Comparison of ENCODE assay signal across 20 cellular contexts in the genomic region with DNA sequence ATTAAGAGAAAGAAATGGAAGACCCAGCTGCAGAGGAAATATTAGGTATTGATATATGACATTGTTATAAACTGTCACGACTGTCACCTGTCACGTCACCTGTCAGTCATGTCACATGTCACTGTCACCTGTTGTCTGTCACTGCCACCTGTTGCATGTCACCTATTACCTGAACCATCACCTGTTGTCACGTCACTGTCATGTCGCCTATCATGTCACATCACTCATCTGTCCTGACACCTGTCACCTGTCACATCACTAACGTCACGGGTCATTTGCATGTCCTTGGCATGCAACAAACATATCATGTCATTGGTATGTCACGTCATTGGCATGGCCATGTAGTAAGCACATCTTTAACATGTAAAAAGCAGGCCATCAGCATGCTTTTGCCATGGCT. TPM values are rescaled to one million over a fixed set of nuclear protein-coding genes. Genes with fewer than 3 reads are reported as not detected.
A peak's percentile ranks its signal among the peaks of the same experiment; 100 is the strongest.
DNase-seq lines count a peak whose midpoint lies in the region; ATAC-seq and TF ChIP-seq lines count a peak whose summit lies in the region.
"Had no signal": no experiment of that assay in that cellular context is flagged by ENCODE, and none has a peak within 500 bp of the region (broad histone marks: within the 10 kb centered on the region; RNA-seq: fewer than 3 reads in every experiment).

No MANE protein-coding gene starts in this region.

- peak overlapping the region; percentile 30 for H3K27ac Mint-ChIP-seq in type B pancreatic cell

- TF ChIP-seq CTCF in SK-N-SH (IDR thresholded peaks at IDR 0.05) (no peak), PC-9 (conservative IDR thresholded peaks at IDR 0.05) (no peak), hepatocyte (IDR thresholded peaks at IDR 0.05; ENCODE audit: poor library complexity) (no peak), type B pancreatic cell (conservative IDR thresholded peaks at IDR 0.05) (no peak)

- H3K9me2 ChIP-seq in SK-N-SH (no peaks in the 10 kb centered on the region), PC-9 (ENCODE audit: insufficient read depth) (no peaks in the 10 kb centered on the region), hepatocyte (replicated peaks; ENCODE audit: insufficient read depth) (no peaks in the 10 kb centered on the region)

- BruUV-seq in PC-9 (replicated peaks; lab: Mats Ljungman, UMichigan), result no TSS peak

- peaks cover 5% of the 10 kb centered on the region for H3K4me1 Mint-ChIP-seq in type B pancreatic cell (ENCODE audit: unreplicated experiment)

- ATAC-seq in SK-N-SH treated with all-trans-retinoic acid at 6 μM for 48 hours (no peak), HG02759 (IDR thresholded peaks at IDR 0.05; ENCODE audit: unreplicated experiment) (no peak)

- no peak overlapping the region for H2AFZ ChIP-seq in SK-N-SH (ENCODE audit: low read depth)
- no peak overlapping the region for H2AFZ ChIP-seq in PC-9
- H2AFZ ChIP-seq in hepatocyte, result no peak overlapping the region

- peak overlapping the region; percentile 54 for H3K4me2 ChIP-seq in SK-N-SH
- H3K4me2 ChIP-seq in PC-9, result peak overlapping the region; percentile 46; the same call in 1 of the 2 replicates
- no peak overlapping the region for H3K4me2 ChIP-seq in hepatocyte

- no peaks in the 10 kb centered on the region for H3K9me3 ChIP-seq in SK-N-SH
- H3K9me3 ChIP-seq in PC-9 (ENCODE audit: insufficient read depth, low read depth), result peaks cover 20% of the 10 kb centered on the region
- no peaks in the 10 kb centered on the region for H3K9me3 ChIP-seq in hepatocyte (ENCODE audit: low read depth)
- H3K9me3 ChIP-seq: BE2C had no signal

- CTCF ChIA-PET in SK-N-SH (lab: Yijun Ruan, JAX) (no interaction called here), PC-9 (lab: Charles Lee) (no interaction called here)

- H3K9me3 Mint-ChIP-seq in type B pancreatic cell, result peaks cover 9% of the 10 kb centered on the region

- DNase-seq in SK-N-SH, result no peak
- DNase-seq in PC-9, result no peak
- no peak for DNase-seq in hepatocyte (ENCODE audit: low spot score)
- no peak for DNase-seq in type B pancreatic cell (ENCODE audit: extremely low spot score, unreplicated experiment)
- DNase-seq in NCI-H1694 (lab: John Stamatoyannopoulos, UW), result no peak
- no peak for DNase-seq in activated T-cell treated with anti-CD3 and anti-CD28 coated beads, Interleukin-2, amount 50 U/mL, for 48 hours
- DNase-seq: CD4-positive, CD25-positive, alpha-beta regulatory T cell; GOT3; KG1; MG63; NCI-H1417; NCI-H2081; NCI-H2227 treated with DMSO at 0.1 percent for 48 hours; NCI-H526 treated with DMSO at 0.1 percent for 48 hours; Right ventricle myocardium superior; RPMI8226 had no signal

- H3K9ac ChIP-seq in SK-N-SH, result no peak overlapping the region

- no peaks in the 10 kb centered on the region for H3K36me3 ChIP-seq in SK-N-SH (replicated peaks in 1 of 2; ENCODE audit: control insufficient read depth in 1 of 2, insufficient read depth in 2 of 2, low read length in 1 of 2)
- no peaks in the 10 kb centered on the region for H3K36me3 ChIP-seq in PC-9 (ENCODE audit: low read depth)
- H3K36me3 ChIP-seq in hepatocyte (replicated peaks; ENCODE audit: insufficient read depth, low read depth), result no peaks in the 10 kb centered on the region
- H3K36me3 ChIP-seq: BE2C, MG63 had no signal

- H3K27me3 ChIP-seq in SK-N-SH (ENCODE audit: insufficient read depth) (no peaks in the 10 kb centered on the region), PC-9 (ENCODE audit: insufficient read depth, low read depth) (no peaks in the 10 kb centered on the region), hepatocyte (no peaks in the 10 kb centered on the region)
- H3K27me3 ChIP-seq: BE2C, MG63 had no signal

- H3K79me2 ChIP-seq in SK-N-SH (ENCODE audit: insufficient read depth) (no peaks in the 10 kb centered on the region), PC-9 (ENCODE audit: low read depth) (no peaks in the 10 kb centered on the region), hepatocyte (no peaks in the 10 kb centered on the region)

- H3K36me3 Mint-ChIP-seq in type B pancreatic cell, result peaks cover 9% of the 10 kb centered on the region
- H3K36me3 Mint-ChIP-seq: CD4-positive, CD25-positive, alpha-beta regulatory T cell had no signal

- H3K4me1 ChIP-seq in SK-N-SH (ENCODE audit: control insufficient read depth in 1 of 2, insufficient read depth in 2 of 2, low read depth in 1 of 2, low read length in 1 of 2) (peaks cover 0 to 20% of the 10 kb centered on the region in 2 experiments; a peak in 2 of 4 replicates), PC-9 (replicated peaks; ENCODE audit: insufficient read depth) (peaks cover 13% of the 10 kb centered on the region), hepatocyte (ENCODE audit: insufficient read depth) (no peaks in the 10 kb centered on the region)

- H3K27ac ChIP-seq in SK-N-SH (ENCODE audit: low read depth in 2 of 2, low read length in 1 of 2) (peak overlapping the region in 1 of 2 experiments; percentile 41; a peak in 1 of 4 replicates), PC-9 (no peak overlapping the region), hepatocyte (peak overlapping the region; percentile 48)
- H3K27ac ChIP-seq: 22Rv1 had no signal

- H4K20me1 ChIP-seq in SK-N-SH (ENCODE audit: insufficient read depth) (no peaks in the 10 kb centered on the region), PC-9 (ENCODE audit: insufficient read depth) (no peaks in the 10 kb centered on the region), hepatocyte (ENCODE audit: insufficient read depth, poor library complexity, severe bottlenecking) (no peaks in the 10 kb centered on the region)

- POLR2A ChIA-PET in SK-N-SH (lab: Yijun Ruan, JAX) (no interaction called here), PC-9 (lab: Charles Lee; ENCODE audit: unreplicated experiment) (no interaction called here)

- intact Hi-C loops in PC-9 (cut with micrococcal nuclease; ENCODE audit: unreplicated experiment), result no loop called here

- no peak overlapping the region for H3K4me3 Mint-ChIP-seq in type B pancreatic cell
- H3K4me3 Mint-ChIP-seq: CD4-positive, CD25-positive, alpha-beta regulatory T cell had no signal

- H3K4me3 ChIP-seq in SK-N-SH (ENCODE audit: low read depth in 2 of 2, low read length in 1 of 2) (no peak overlapping the region), PC-9 (no peak overlapping the region), hepatocyte (no peak overlapping the region)
- H3K4me3 ChIP-seq: MG63 had no signal

- TF ChIP-seq EP300 in SK-N-SH (IDR thresholded peaks at IDR 0.05; ENCODE audit: borderline replicate concordance in 1 of 2, low read depth in 1 of 2, low read length in 1 of 2), result no peak

- TF ChIP-seq RAD21 in SK-N-SH (IDR thresholded peaks at IDR 0.05; ENCODE audit: low read length), result no peak

- 52% methylated on average over 7 of the region's 7 CpGs for WGBS in SK-N-SH (ENCODE audit: low lambda C conversion rate)
- 93% methylated on average over 7 of the region's 7 CpGs for WGBS in hepatocyte (ENCODE audit: low lambda C conversion rate, missing lambda C conversion rate)

- H3F3A ChIP-seq in SK-N-SH (replicated peaks; ENCODE audit: insufficient read depth), result peaks cover 33% of the 10 kb centered on the region
- H3F3A ChIP-seq in PC-9 (ENCODE audit: insufficient read depth, low read depth), result peaks cover 42% of the 10 kb centered on the region

- peaks cover 8% of the 10 kb centered on the region for H3K27me3 Mint-ChIP-seq in type B pancreatic cell
- H3K27me3 Mint-ChIP-seq: CD4-positive, CD25-positive, alpha-beta regulatory T cell had no signal

TF ChIP-seq in SK-N-SH, 30 proteins besides CTCF, POLR2A, EP300 and RAD21 (continues in another document):
- no peak for TF ChIP-seq SIN3A (IDR thresholded peaks at IDR 0.05; ENCODE audit: borderline replicate concordance, low read depth, low read length)
- TF ChIP-seq, protein P1, sequence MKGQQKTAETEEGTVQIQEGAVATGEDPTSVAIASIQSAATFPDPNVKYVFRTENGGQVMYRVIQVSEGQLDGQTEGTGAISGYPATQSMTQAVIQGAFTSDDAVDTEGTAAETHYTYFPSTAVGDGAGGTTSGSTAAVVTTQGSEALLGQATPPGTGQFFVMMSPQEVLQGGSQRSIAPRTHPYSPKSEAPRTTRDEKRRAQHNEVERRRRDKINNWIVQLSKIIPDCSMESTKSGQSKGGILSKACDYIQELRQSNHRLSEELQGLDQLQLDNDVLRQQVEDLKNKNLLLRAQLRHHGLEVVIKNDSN (IDR thresholded peaks at IDR 0.05; ENCODE audit: borderline replicate concordance, low read depth), result no peak
- TF ChIP-seq, protein P2, sequence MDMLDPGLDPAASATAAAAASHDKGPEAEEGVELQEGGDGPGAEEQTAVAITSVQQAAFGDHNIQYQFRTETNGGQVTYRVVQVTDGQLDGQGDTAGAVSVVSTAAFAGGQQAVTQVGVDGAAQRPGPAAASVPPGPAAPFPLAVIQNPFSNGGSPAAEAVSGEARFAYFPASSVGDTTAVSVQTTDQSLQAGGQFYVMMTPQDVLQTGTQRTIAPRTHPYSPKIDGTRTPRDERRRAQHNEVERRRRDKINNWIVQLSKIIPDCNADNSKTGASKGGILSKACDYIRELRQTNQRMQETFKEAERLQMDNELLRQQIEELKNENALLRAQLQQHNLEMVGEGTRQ (IDR thresholded peaks at IDR 0.05; ENCODE audit: borderline replicate concordance, low read depth, low read length), result no peak

TF ChIP-seq in SK-N-SH treated with all-trans-retinoic acid at 6 μM for 48 hours, 23 proteins besides CTCF, POLR2A, EP300 and RAD21 (continues in another document):
- TF ChIP-seq ISL1 (CRISPR knock-in tag; IDR thresholded peaks at IDR 0.05), result no peak
- TF ChIP-seq OSR1 (CRISPR knock-in tag; IDR thresholded peaks at IDR 0.05), result no peak

RNA-seq across cellular contexts. Expression of a gene that starts 26.6 kb away (rescaled TPM):
- polyA plus RNA-seq in SK-N-SH (2012; rRNA removed) (0.19 and 0.39 TPM in 2 replicates), hepatocyte (15.5 and 31.5 TPM in 2 replicates)
- polyA plus RNA-seq in SK-N-SH (2012; cell fraction: cytosol; rRNA removed), result 0.19 and 0.28 TPM in 2 replicates
- polyA plus RNA-seq in SK-N-SH (2012; cell fraction: nucleus; rRNA removed), result 0.13 and 0.18 TPM in 2 replicates
- total RNA-seq in PC-9 (2021) (not detected in 2 replicates), hepatocyte (15.9 and 20.8 TPM in 2 replicates), type B pancreatic cell (ENCODE audit: low replicate concordance) (7.2 and 7.4 TPM in 2 replicates)
